ENCODE assay signal across 16 cellular contexts in genomic region chr2:375270-375946, GRCh38.
"Had no signal": no experiment of that assay in that cellular context is flagged by ENCODE, and none has a peak within 500 bp of the region (broad histone marks: within the 10 kb centered on the region; RNA-seq: fewer than 3 reads in every experiment).

No MANE protein-coding gene starts in this region.

- ATAC-seq: activated CD8-positive, alpha-beta T cell treated with anti-CD3 and anti-CD28 coated beads, Interleukin-2, amount 10 ng/mL, durations not matched to agents 7 days and 5 days; esophagus mucosa; heart left ventricle; right cardiac atrium; stimulated activated effector memory CD8-positive, alpha-beta T cell treated with anti-CD3 and anti-CD28 coated beads, Interleukin-12 subunit alpha, Interleukin-12 subunit beta, amount 100 ng/mL, for 72 hours; T-cell had no signal

- H3K4me1 ChIP-seq: heart left ventricle had no signal

- H3K27ac ChIP-seq: heart left ventricle, neutrophil, VCaP had no signal

- H3K4me1 Mint-ChIP-seq: central memory CD8-positive, alpha-beta T cell; naive B cell; stimulated activated effector memory CD8-positive, alpha-beta T cell treated with anti-CD3 and anti-CD28 coated beads, Interleukin-12 subunit alpha, Interleukin-12 subunit beta, amount 100 ng/mL, for 72 hours; T-cell had no signal

- H3K9me3 ChIP-seq: neutrophil had no signal

- DNase-seq: activated CD8-positive, alpha-beta memory T cell treated with anti-CD3 and anti-CD28 coated beads, Interleukin-2, amount 50 U/mL, for 48 hours; activated CD8-positive, alpha-beta T cell treated with anti-CD3 and anti-CD28 coated beads, Interleukin-2, amount 10 ng/mL, durations not matched to agents 7 days and 5 days; activated naive CD4-positive, alpha-beta T cell treated with Interleukin-2 at 50 U/mL for 16 hours; dermis blood vessel endothelial cell; heart left ventricle; kidney; naive B cell; right cardiac atrium; T-cell; T1000 had no signal

- H3K36me3 Mint-ChIP-seq: stimulated activated effector memory CD8-positive, alpha-beta T cell treated with anti-CD3 and anti-CD28 coated beads, Interleukin-12 subunit alpha, Interleukin-12 subunit beta, amount 100 ng/mL, for 72 hours; T-cell had no signal

- H3K27ac Mint-ChIP-seq: activated CD8-positive, alpha-beta T cell treated with anti-CD3 and anti-CD28 coated beads, Interleukin-2, amount 10 ng/mL, durations not matched to agents 7 days and 5 days; activated T-helper 1 cell treated with anti-CD3 and anti-CD28 coated beads, Interleukin-12 subunit alpha, Interleukin-12 subunit beta, Interleukin-2, Interleukin-4 antibody, amounts not matched to agents 30 ng/mL and 10 ng/mL and 1 ng/mL, durations not matched to agents 14 hours and 24 hours and 36 hours; naive B cell; stimulated activated effector memory CD8-positive, alpha-beta T cell treated with anti-CD3 and anti-CD28 coated beads, Interleukin-12 subunit alpha, Interleukin-12 subunit beta, amount 100 ng/mL, for 72 hours; T-cell had no signal

- H3K4me3 Mint-ChIP-seq: activated CD8-positive, alpha-beta T cell treated with anti-CD3 and anti-CD28 coated beads, Interleukin-2, amount 10 ng/mL, durations not matched to agents 7 days and 5 days; activated T-helper 1 cell treated with anti-CD3 and anti-CD28 coated beads, Interleukin-12 subunit alpha, Interleukin-12 subunit beta, Interleukin-2, Interleukin-4 antibody, amounts not matched to agents 30 ng/mL and 10 ng/mL and 1 ng/mL, durations not matched to agents 14 hours and 24 hours and 36 hours; central memory CD8-positive, alpha-beta T cell; naive B cell; stimulated activated effector memory CD8-positive, alpha-beta T cell treated with anti-CD3 and anti-CD28 coated beads, Interleukin-12 subunit alpha, Interleukin-12 subunit beta, amount 100 ng/mL, for 72 hours; T-cell had no signal

- H3K4me3 ChIP-seq: heart left ventricle had no signal

- H3K27me3 ChIP-seq: neutrophil had no signal

- H3K36me3 ChIP-seq: heart left ventricle, neutrophil had no signal
